21 cellular contexts compared by ENCODE assay signal in genomic region chrX:69237228-69237627, GRCh38.
"Had no signal": no experiment of that assay in that cellular context is flagged by ENCODE, and none has a peak within 500 bp of the region (broad histone marks: within the 10 kb centered on the region; RNA-seq: fewer than 3 reads in every experiment).

No MANE protein-coding gene starts in this region.

- DNase-seq: activated B cell treated with CpG ODN at 0.5 μM for 24 hours; activated CD4-positive, alpha-beta memory T cell treated with anti-CD3 and anti-CD28 coated beads for 36 hours; activated CD4-positive, alpha-beta T cell treated with anti-CD3 and anti-CD28 coated beads for 1 hour; activated CD4-positive, alpha-beta T cell treated with anti-CD3 and anti-CD28 coated beads, Interleukin-2, amount 10 ng/mL, durations not matched to agents 7 days and 5 days; activated gamma-delta T cell; activated naive CD4-positive, alpha-beta T cell treated with anti-CD3 and anti-CD28 coated beads for 36 hours; activated T-cell treated with anti-CD3 and anti-CD28 coated beads for 4 hours; activated T-cell treated with anti-CD3 and anti-CD28 coated beads, Interleukin-2, amount 50 U/mL, for 48 hours; NCI-H1417; NCI-H1930; NCI-H2171; NCI-H2227 treated with DMSO at 0.1 percent for 48 hours; NCI-H510A; NCI-H526 treated with DMSO at 0.1 percent for 48 hours; NK-92 treated with Interleukin-12 subunit alpha and Interleukin-12 subunit beta, amount 100 ng/mL, for 24 hours; OCI-M1; SHP77; T-cell; T-helper 2 cell; T1000 had no signal

- H3K27ac ChIP-seq: RWPE1 had no signal
